In the genomic region with DNA sequence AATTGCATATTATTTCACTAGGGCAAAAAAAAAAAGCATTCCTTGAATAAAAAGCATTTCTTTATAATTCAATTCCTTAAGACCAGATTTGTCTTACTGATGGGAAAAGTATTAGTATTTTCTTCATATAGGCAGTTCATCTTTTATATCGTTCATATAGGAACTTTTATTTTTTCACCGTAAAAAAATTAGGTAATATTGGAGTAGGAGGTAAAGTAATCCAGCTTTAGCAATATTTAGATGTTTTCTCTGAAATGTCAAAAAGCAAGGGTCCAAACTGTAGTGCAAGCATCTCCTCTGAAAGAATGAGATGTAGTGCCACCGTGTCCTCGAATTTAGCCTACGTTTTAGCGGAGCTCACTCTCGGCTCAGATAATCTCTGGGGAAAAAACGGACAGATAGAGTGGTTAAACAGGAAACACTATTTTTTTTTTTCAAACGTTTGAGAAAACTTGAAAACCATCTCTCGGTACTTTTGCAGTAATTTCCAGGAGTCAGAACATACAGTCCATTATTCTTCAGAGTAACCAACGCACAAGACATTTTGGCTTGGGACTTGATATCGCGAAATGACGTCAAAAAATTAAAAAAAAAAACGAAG, we compare ENCODE assay signal across 9 cellular contexts. TPM values are rescaled to one million over a fixed set of nuclear protein-coding genes. Genes with fewer than 3 reads are reported as not detected.
DNase-seq lines count a peak whose midpoint lies in the region; ATAC-seq and TF ChIP-seq lines count a peak whose summit lies in the region.
"Had no signal": no experiment of that assay in that cellular context is flagged by ENCODE, and none has a peak within 500 bp of the region (broad histone marks: within the 10 kb centered on the region; RNA-seq: fewer than 3 reads in every experiment).

No MANE protein-coding gene starts in this region.

- CTCF ChIA-PET in activated CD4-positive, alpha-beta memory T cell treated with anti-CD3 and anti-CD28 coated beads, Interleukin-2, amount 10 ng/mL, durations not matched to agents 7 days and 5 days (lab: Charles Lee) = interaction anchor here (0.7 to 2.1 kb wide), 14 partner anchors 12 to 844 kb away, joined by 3 to 13 read pairs (median 4); a partner anchor contains a TSS

- POLR2A ChIA-PET in activated CD4-positive, alpha-beta memory T cell treated with anti-CD3 and anti-CD28 coated beads, Interleukin-2, amount 10 ng/mL, durations not matched to agents 7 days and 5 days (lab: Charles Lee) = interaction anchor here (0.6 to 2.5 kb wide), 31 partner anchors 8 to 843 kb away, joined by 3 to 24 read pairs (median 3); a partner anchor contains a TSS

- H3K4me3 Mint-ChIP-seq in activated CD4-positive, alpha-beta memory T cell treated with anti-CD3 and anti-CD28 coated beads, Interleukin-2, amount 10 ng/mL, durations not matched to agents 7 days and 5 days = peak overlapping the region; percentile 85

- peaks cover 67% of the 10 kb centered on the region for H3K27me3 Mint-ChIP-seq in activated CD4-positive, alpha-beta memory T cell treated with anti-CD3 and anti-CD28 coated beads, Interleukin-2, amount 10 ng/mL, durations not matched to agents 7 days and 5 days

- no peaks in the 10 kb centered on the region for H3K9me3 ChIP-seq in heart left ventricle
- H3K9me3 ChIP-seq in iPS-18a (ENCODE audit: control insufficient read depth, low read depth, low read length) = no peaks in the 10 kb centered on the region

- H3K4me3 ChIP-seq in heart left ventricle (peak overlapping the region; percentile 62 to 94 (median 81)), iPS-18a (ENCODE audit: low read length) (peak overlapping the region; percentile 66)

- H3K4me1 ChIP-seq in heart left ventricle (peaks cover 10 to 40% (median 23%) of the 10 kb centered on the region in 12 donors), iPS-18a (ENCODE audit: control insufficient read depth, low read depth, low read length) (peaks cover 9% of the 10 kb centered on the region)

- DNase-seq in heart left ventricle (no peak), cardiac septum (ENCODE audit: low spot score) (no peak), stromal cell of bone marrow (ENCODE audit: low read depth) (peak; percentile 60), mucosa of gallbladder (ENCODE audit: low spot score) (no peak), NCI-H226 (no peak)
- DNase-seq in activated CD4-positive, alpha-beta memory T cell treated with anti-CD3 and anti-CD28 coated beads, Interleukin-2, amount 10 ng/mL, durations not matched to agents 7 days and 5 days = no peak

- H3K27ac ChIP-seq in heart left ventricle (peak overlapping the region in 11 of 12 donors; percentile 86 to 97 (median 93)), iPS-18a (ENCODE audit: low read length) (no peak overlapping the region)

- H3K9me3 Mint-ChIP-seq in activated CD4-positive, alpha-beta memory T cell treated with anti-CD3 and anti-CD28 coated beads, Interleukin-2, amount 10 ng/mL, durations not matched to agents 7 days and 5 days = no peaks in the 10 kb centered on the region

- H3K36me3 ChIP-seq in heart left ventricle (no peaks in the 10 kb centered on the region), iPS-18a (ENCODE audit: control insufficient read depth, low read depth, low read length) (no peaks in the 10 kb centered on the region)

- TF ChIP-seq POLR2A in heart left ventricle (IDR thresholded peaks at IDR 0.05) = no peak

- peaks cover 59% of the 10 kb centered on the region for H3K4me1 Mint-ChIP-seq in activated CD4-positive, alpha-beta memory T cell treated with anti-CD3 and anti-CD28 coated beads, Interleukin-2, amount 10 ng/mL, durations not matched to agents 7 days and 5 days

- intact Hi-C loops in heart left ventricle (cut with DNase I) (loop anchor here (1.0 to 10.0 kb wide), 9 partner anchors 17 to 375 kb away; a partner anchor contains a TSS), cardiac septum (cut with DNase I) (loop anchor here (2.0 to 5.0 kb wide), 4 partner anchors 15 to 338 kb away; a partner anchor contains a TSS)

- H3K27me3 ChIP-seq in heart left ventricle = peaks cover 65 to 91% (median 83%) of the 10 kb centered on the region in 9 donors
- H3K27me3 ChIP-seq in iPS-18a (ENCODE audit: control insufficient read depth, insufficient read depth, low read length) = peaks cover 99% of the 10 kb centered on the region

- H3K27ac Mint-ChIP-seq in activated CD4-positive, alpha-beta memory T cell treated with anti-CD3 and anti-CD28 coated beads, Interleukin-2, amount 10 ng/mL, durations not matched to agents 7 days and 5 days = peak overlapping the region; percentile 95

- peaks cover 8% of the 10 kb centered on the region for H3K36me3 Mint-ChIP-seq in activated CD4-positive, alpha-beta memory T cell treated with anti-CD3 and anti-CD28 coated beads, Interleukin-2, amount 10 ng/mL, durations not matched to agents 7 days and 5 days (ENCODE audit: low read depth)

- peak overlapping the region; percentile 7 for H3K9ac ChIP-seq in iPS-18a (ENCODE audit: low read length)

- TF ChIP-seq CTCF in heart left ventricle (IDR thresholded peaks at IDR 0.05) = no peak

- WGBS in heart left ventricle, 4 donors = 1 to 2% (median 1%) methylated on average over 15 of the region's 15 CpGs

- ATAC-seq in heart left ventricle = no peak
- no peak for ATAC-seq in HG03196 (IDR thresholded peaks at IDR 0.05; ENCODE audit: unreplicated experiment)

RNA-seq across cellular contexts. Expression of a gene that starts 5.4 kb away (rescaled TPM):
- under 1 TPM in 1 of 9 donors, not detected in 8; 0.42 TPM for total RNA-seq in heart left ventricle
- not detected for polyA plus RNA-seq in heart left ventricle
- total RNA-seq in cardiac septum = not detected
- total RNA-seq in activated CD4-positive, alpha-beta memory T cell treated with anti-CD3 and anti-CD28 coated beads, Interleukin-2, amount 10 ng/mL, durations not matched to agents 7 days and 5 days = 1 to 10 TPM; 1.2 to 1.4 TPM
- total RNA-seq in mucosa of gallbladder = 0.23 TPM
- total RNA-seq: lung microvascular endothelial cell had no signal

RNA-seq across cellular contexts. Expression of a gene that starts 19.0 kb away (rescaled TPM):
- total RNA-seq in heart left ventricle (10 to 100 TPM; 27.2 to 48.5 (median 31.1) TPM), cardiac septum (44.1 TPM), mucosa of gallbladder (48.5 TPM)
- polyA plus RNA-seq in heart left ventricle = 10 to 100 TPM; 10.6 to 35.4 TPM
- total RNA-seq in activated CD4-positive, alpha-beta memory T cell treated with anti-CD3 and anti-CD28 coated beads, Interleukin-2, amount 10 ng/mL, durations not matched to agents 7 days and 5 days = 10 to 100 TPM; 64.0 to 66.5 TPM

RNA-seq across cellular contexts. Expression of a gene that starts 23.7 kb away (rescaled TPM):
- total RNA-seq in heart left ventricle (10 to 100 TPM; 44.4 to 88.3 (median 74.1) TPM), cardiac septum (71.6 TPM), mucosa of gallbladder (42.7 TPM)
- 10 to 100 TPM; 64.4 to 88.5 TPM for polyA plus RNA-seq in heart left ventricle
- total RNA-seq in activated CD4-positive, alpha-beta memory T cell treated with anti-CD3 and anti-CD28 coated beads, Interleukin-2, amount 10 ng/mL, durations not matched to agents 7 days and 5 days = 10 to 100 TPM; 82.6 to 97.0 TPM
